1 cellular context compared by ENCODE assay signal in the genomic region with DNA sequence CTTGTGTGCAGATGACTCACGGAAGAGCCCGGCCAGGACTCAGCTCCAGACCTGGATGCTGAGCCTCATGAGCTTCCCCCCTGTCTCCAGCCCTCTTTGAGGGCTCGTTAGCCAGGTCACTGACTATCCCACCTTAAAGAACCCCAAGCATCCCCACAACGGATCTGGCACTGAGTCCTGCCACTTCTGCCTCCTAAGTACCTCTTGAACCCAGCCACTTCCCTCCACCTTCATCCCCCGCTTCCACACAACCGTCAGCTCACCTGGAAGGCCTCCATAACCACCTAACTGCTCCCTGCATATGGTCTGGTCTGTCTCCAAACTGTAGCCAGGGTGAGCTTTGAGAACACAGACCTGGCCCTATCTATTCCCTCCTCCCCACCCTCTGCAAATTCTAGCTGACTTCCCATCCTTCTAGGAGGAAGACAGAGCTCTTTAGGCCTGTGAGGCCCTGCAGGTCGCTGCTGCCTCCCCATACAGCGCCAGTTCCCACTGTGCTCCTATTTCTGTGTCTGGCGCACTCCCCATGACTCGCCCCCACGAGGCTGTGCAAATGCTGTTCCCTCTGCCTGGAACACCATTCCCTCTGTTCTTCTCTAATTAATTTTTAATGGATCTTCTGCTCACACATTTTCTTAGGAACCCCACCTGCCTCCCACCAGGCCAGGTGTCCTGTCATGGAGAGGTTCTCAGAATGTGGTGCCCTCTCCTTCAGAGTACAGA.
TF ChIP-seq lines count a peak whose summit lies in the region.

No MANE protein-coding gene starts in this region.

TF ChIP-seq in WTC11, 78 proteins besides CTCF, POLR2A, EP300 and RAD21 (continued from another document):
- TF ChIP-seq, protein P1, sequence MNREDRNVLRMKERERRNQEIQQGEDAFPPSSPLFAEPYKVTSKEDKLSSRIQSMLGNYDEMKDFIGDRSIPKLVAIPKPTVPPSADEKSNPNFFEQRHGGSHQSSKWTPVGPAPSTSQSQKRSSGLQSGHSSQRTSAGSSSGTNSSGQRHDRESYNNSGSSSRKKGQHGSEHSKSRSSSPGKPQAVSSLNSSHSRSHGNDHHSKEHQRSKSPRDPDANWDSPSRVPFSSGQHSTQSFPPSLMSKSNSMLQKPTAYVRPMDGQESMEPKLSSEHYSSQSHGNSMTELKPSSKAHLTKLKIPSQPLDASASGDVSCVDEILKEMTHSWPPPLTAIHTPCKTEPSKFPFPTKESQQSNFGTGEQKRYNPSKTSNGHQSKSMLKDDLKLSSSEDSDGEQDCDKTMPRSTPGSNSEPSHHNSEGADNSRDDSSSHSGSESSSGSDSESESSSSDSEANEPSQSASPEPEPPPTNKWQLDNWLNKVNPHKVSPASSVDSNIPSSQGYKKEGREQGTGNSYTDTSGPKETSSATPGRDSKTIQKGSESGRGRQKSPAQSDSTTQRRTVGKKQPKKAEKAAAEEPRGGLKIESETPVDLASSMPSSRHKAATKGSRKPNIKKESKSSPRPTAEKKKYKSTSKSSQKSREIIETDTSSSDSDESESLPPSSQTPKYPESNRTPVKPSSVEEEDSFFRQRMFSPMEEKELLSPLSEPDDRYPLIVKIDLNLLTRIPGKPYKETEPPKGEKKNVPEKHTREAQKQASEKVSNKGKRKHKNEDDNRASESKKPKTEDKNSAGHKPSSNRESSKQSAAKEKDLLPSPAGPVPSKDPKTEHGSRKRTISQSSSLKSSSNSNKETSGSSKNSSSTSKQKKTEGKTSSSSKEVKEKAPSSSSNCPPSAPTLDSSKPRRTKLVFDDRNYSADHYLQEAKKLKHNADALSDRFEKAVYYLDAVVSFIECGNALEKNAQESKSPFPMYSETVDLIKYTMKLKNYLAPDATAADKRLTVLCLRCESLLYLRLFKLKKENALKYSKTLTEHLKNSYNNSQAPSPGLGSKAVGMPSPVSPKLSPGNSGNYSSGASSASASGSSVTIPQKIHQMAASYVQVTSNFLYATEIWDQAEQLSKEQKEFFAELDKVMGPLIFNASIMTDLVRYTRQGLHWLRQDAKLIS (CRISPR knock-in tag; IDR thresholded peaks at IDR 0.05; ENCODE audit: borderline replicate concordance): no peak
- TF ChIP-seq, protein P2, sequence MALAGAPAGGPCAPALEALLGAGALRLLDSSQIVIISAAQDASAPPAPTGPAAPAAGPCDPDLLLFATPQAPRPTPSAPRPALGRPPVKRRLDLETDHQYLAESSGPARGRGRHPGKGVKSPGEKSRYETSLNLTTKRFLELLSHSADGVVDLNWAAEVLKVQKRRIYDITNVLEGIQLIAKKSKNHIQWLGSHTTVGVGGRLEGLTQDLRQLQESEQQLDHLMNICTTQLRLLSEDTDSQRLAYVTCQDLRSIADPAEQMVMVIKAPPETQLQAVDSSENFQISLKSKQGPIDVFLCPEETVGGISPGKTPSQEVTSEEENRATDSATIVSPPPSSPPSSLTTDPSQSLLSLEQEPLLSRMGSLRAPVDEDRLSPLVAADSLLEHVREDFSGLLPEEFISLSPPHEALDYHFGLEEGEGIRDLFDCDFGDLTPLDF (CRISPR knock-in tag; IDR thresholded peaks at IDR 0.05): no peak
- no peak for TF ChIP-seq NR3C1 (CRISPR knock-in tag; conservative IDR thresholded peaks at IDR 0.05; ENCODE audit: low read depth)
